27 cellular contexts compared by ENCODE assay signal in genomic region chr22:44865193-44866057, GRCh38.
"Had no signal": no experiment of that assay in that cellular context is flagged by ENCODE, and none has a peak within 500 bp of the region (broad histone marks: within the 10 kb centered on the region; RNA-seq: fewer than 3 reads in every experiment).

No MANE protein-coding gene starts in this region.

- H3K27ac ChIP-seq: ascending aorta, body of pancreas, Peyer's patch had no signal

- DNase-seq: activated B cell treated with CpG ODN at 0.5 μM for 24 hours; activated CD4-positive, alpha-beta memory T cell treated with anti-CD3 and anti-CD28 coated beads for 36 hours; activated CD4-positive, alpha-beta T cell treated with anti-CD3 and anti-CD28 coated beads, Interleukin-2, amount 10 ng/mL, durations not matched to agents 7 days and 5 days; activated CD8-positive, alpha-beta memory T cell treated with anti-CD3 and anti-CD28 coated beads for 24 hours; activated effector memory CD4-positive, alpha-beta T cell treated with anti-CD3 and anti-CD28 coated beads, Interleukin-2, amount 50 U/mL, for 16 hours; activated naive CD4-positive, alpha-beta T cell treated with Interleukin-2 at 50 U/mL for 16 hours; activated naive CD8-positive, alpha-beta T cell treated with anti-CD3 and anti-CD28 coated beads, Interleukin-2, amount 50 U/mL, for 24 hours; activated T-cell treated with anti-CD3 and anti-CD28 coated beads, Interleukin-2, amount 50 U/mL, for 4 hours; amniotic stem cell; body of pancreas; KG1; MG63; MV-4-11; NCI-H1092 treated with DMSO at 0.1 percent for 48 hours; NCI-H1417 treated with DMSO at 0.1 percent for 48 hours; NCI-H1694; NCI-H2029 treated with DMSO at 0.1 percent for 48 hours; NCI-H345; NCI-H510A; NCI-H526 treated with DMSO at 0.1 percent for 48 hours; NCI-H82; NK-92 treated with Interleukin-12 subunit alpha and Interleukin-12 subunit beta, amount 100 ng/mL, for 24 hours; SHP77 treated with DMSO at 0.1 percent for 48 hours; T-helper 1 cell had no signal

- ATAC-seq: activated naive CD4-positive, alpha-beta T cell treated with anti-CD3 and anti-CD28 coated beads, Interleukin-2, amount 50 U/mL, for 72 hours; activated naive CD8-positive, alpha-beta T cell treated with anti-CD3 and anti-CD28 coated beads, Interleukin-2, amount 50 U/mL, for 24 hours; activated T-cell treated with anti-CD3 and anti-CD28 coated beads, Interleukin-2, amount 50 U/mL, for 4 hours; body of pancreas had no signal
